ENCODE assay signal across 21 cellular contexts in the genomic region with DNA sequence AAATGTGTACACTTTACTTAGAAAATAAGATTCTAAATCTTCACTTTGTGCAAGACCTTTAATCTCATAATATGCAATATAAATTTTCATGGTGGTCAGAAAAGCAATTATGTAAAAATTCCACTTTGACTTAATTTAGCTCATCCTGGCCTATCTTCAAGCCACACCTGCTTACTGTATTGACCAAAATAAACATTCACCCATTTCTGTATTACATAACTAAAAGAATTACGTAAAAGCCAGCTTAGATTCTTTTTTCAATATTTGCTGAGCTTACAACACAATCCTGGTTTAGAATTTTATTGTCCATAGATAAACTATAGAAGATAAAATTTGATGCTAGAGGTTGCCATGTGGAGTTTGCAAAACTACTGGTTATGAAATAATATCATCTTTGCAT.
A peak's percentile ranks its signal among the peaks of the same experiment; 100 is the strongest.
DNase-seq lines count a peak whose midpoint lies in the region; ATAC-seq, FAIRE-seq and TF ChIP-seq lines count a peak whose summit lies in the region.
"Had no signal": no experiment of that assay in that cellular context is flagged by ENCODE, and none has a peak within 500 bp of the region (broad histone marks: within the 10 kb centered on the region; RNA-seq: fewer than 3 reads in every experiment).

No MANE protein-coding gene starts in this region.

- intact Hi-C loops in right lobe of liver (cut with DNase I) = no loop called here
- intact Hi-C loops in HepG2 (cut with micrococcal nuclease; ENCODE audit: unreplicated experiment) = no loop called here

- peaks cover 0 to 10% (median 0%) of the 10 kb centered on the region in 4 donors for H3K4me1 ChIP-seq in right lobe of liver
- H3K4me1 ChIP-seq in HepG2 (ENCODE audit: insufficient read depth, low read length) = no peaks in the 10 kb centered on the region
- H3K4me1 ChIP-seq in neuron (ENCODE audit: insufficient read depth, low read length) = peaks cover 9% of the 10 kb centered on the region
- H3K4me1 ChIP-seq: A549; BLaER1 treated with 17β-estradiol and CSF1 and Interleukin-3, amounts not matched to agents 10 nM and 100 nM; Caco-2 had no signal

- in situ Hi-C loops in HepG2 (cut with HindIII; ENCODE audit: extremely low pct_ligation_motif_present, low pct_unique_long_range_greater_than_20kb) = loop anchor here (25.0 kb wide), 1 partner anchor 1408 kb away; no protein-coding TSS in a partner anchor

- no peak for FAIRE-seq in HepG2 (lab: Jason Lieb, UNC)
- FAIRE-seq: A549, D721Med, G401.6, GM12891, GM19239 had no signal

- BruUV-seq in HepG2 (replicated peaks; lab: Mats Ljungman, UMichigan) = no TSS peak

- H3K36me3 ChIP-seq in right lobe of liver (no peaks in the 10 kb centered on the region), HepG2 (replicated peaks in 1 of 2; ENCODE audit: control insufficient read depth in 1 of 2, insufficient read depth in 2 of 2, low read length in 2 of 2) (no peaks in the 10 kb centered on the region), neuron (ENCODE audit: insufficient read depth, low read length) (no peaks in the 10 kb centered on the region)
- H3K36me3 ChIP-seq: BLaER1 treated with 17β-estradiol and CSF1 and Interleukin-3, amounts not matched to agents 10 nM and 100 nM had no signal

- POLR2A ChIA-PET in HepG2 (lab: Yijun Ruan, JAX) = no interaction called here

- H3K27ac ChIP-seq in right lobe of liver (no peak overlapping the region), HepG2 (ENCODE audit: extremely low read length, insufficient read depth, low read length) (no peak overlapping the region)
- H3K27ac ChIP-seq: 22Rv1; A549; BLaER1 treated with 17β-estradiol and CSF1 and Interleukin-3, amounts not matched to agents 10 nM and 100 nM; C4-2B had no signal

- no peak overlapping the region for H3K4me2 ChIP-seq in HepG2 (ENCODE audit: low read depth, low read length)
- H3K4me2 ChIP-seq: A549; BLaER1 treated with 17β-estradiol and CSF1 and Interleukin-3, amounts not matched to agents 10 nM and 100 nM had no signal

- H3K79me2 ChIP-seq in HepG2 (ENCODE audit: insufficient read depth, low read length) = no peaks in the 10 kb centered on the region

- no peak for TF ChIP-seq POLR2A in right lobe of liver (IDR thresholded peaks at IDR 0.05)
- no peak for TF ChIP-seq POLR2A in HepG2 (IDR thresholded peaks at IDR 0.05; ENCODE audit: insufficient read depth in 1 of 2, low read depth in 2 of 2, low read length in 2 of 2)

- TF ChIP-seq RAD21 in HepG2 (CRISPR knock-in tag; IDR thresholded peaks at IDR 0.05) = no peak

- ATAC-seq in right lobe of liver (peak; percentile 30 to 74 (median 65)), HepG2 (no peak)
- ATAC-seq: A549; CD8-positive, alpha-beta T cell had no signal

- H3K4me3 ChIP-seq in right lobe of liver (no peak overlapping the region), HepG2 (replicated peaks in 1 of 3; ENCODE audit: insufficient read depth in 1 of 3, low read depth in 2 of 3, low read length in 3 of 3) (no peak overlapping the region), neuron (ENCODE audit: low read length) (no peak overlapping the region)
- H3K4me3 ChIP-seq: A549; BLaER1 treated with 17β-estradiol and CSF1 and Interleukin-3, amounts not matched to agents 10 nM and 100 nM had no signal

- H3K9ac ChIP-seq in HepG2 (ENCODE audit: insufficient read depth, low read depth, low read length) = no peak overlapping the region
- H3K9ac ChIP-seq: BLaER1 treated with 17β-estradiol and CSF1 and Interleukin-3, amounts not matched to agents 10 nM and 100 nM had no signal

- H3K9me3 ChIP-seq in right lobe of liver (no peaks in the 10 kb centered on the region), HepG2 (ENCODE audit: low read length) (no peaks in the 10 kb centered on the region), neuron (ENCODE audit: low read length) (no peaks in the 10 kb centered on the region)
- H3K9me3 ChIP-seq: A549; BLaER1 treated with 17β-estradiol and CSF1 and Interleukin-3, amounts not matched to agents 10 nM and 100 nM; Caco-2 had no signal

- WGBS in right lobe of liver (ENCODE audit: insufficient coverage, low coverage, low lambda C conversion rate, missing lambda C conversion rate) = 20% methylated on average over 1 of the region's 1 CpG
- 0% methylated on average over 1 of the region's 1 CpG for WGBS in HepG2 (ENCODE audit: low lambda C conversion rate)

- no peaks in the 10 kb centered on the region for H4K20me1 ChIP-seq in HepG2 (ENCODE audit: insufficient read depth, low read length)
- H4K20me1 ChIP-seq: BLaER1 treated with 17β-estradiol and CSF1 and Interleukin-3, amounts not matched to agents 10 nM and 100 nM had no signal

- TF ChIP-seq CTCF in right lobe of liver (IDR thresholded peaks at IDR 0.05) (no peak), HepG2 (CRISPR knock-in tag; IDR thresholded peaks at IDR 0.05) (no peak)

- peak; percentile 31 for DNase-seq in DMS53 (lab: John Stamatoyannopoulos, UW)
- DNase-seq in DMS53 treated with DMSO at 0.1 percent for 48 hours (lab: John Stamatoyannopoulos, UW; ENCODE audit: unreplicated experiment) = no peak
- DNase-seq in right lobe of liver = no peak
- no peak for DNase-seq in HepG2 (ENCODE audit: low spot score)
- DNase-seq in NCI-H526 (lab: John Stamatoyannopoulos, UW) = no peak
- DNase-seq: AML-193; Caco-2; Calu3; CD4-positive, alpha-beta T cell; CD8-positive, alpha-beta T cell; DMS79 treated with DMSO at 0.1 percent for 48 hours; GF-D8 had no signal

- CTCF ChIA-PET in HepG2 (lab: Yijun Ruan, JAX; ENCODE audit: low intra/inter-chr PET ratio, low total read pairs) = no interaction called here

- no peak for TF ChIP-seq EP300 in HepG2 (IDR thresholded peaks at IDR 0.05; ENCODE audit: low read depth in 2 of 2, low read length in 2 of 2)
- no peak for TF ChIP-seq EP300 in HepG2 (CRISPR knock-in tag; IDR thresholded peaks at IDR 0.05; ENCODE audit: borderline replicate concordance)

- no peak overlapping the region for H2AFZ ChIP-seq in HepG2 (ENCODE audit: low read length)
- H2AFZ ChIP-seq in neuron (ENCODE audit: low read depth, low read length) = peak overlapping the region; percentile 64

- no peaks in the 10 kb centered on the region for H3K27me3 ChIP-seq in right lobe of liver
- H3K27me3 ChIP-seq in HepG2 (ENCODE audit: control insufficient read depth in 1 of 2, insufficient read depth in 2 of 2, low read length in 2 of 2) = no peaks in the 10 kb centered on the region
- no peaks in the 10 kb centered on the region for H3K27me3 ChIP-seq in neuron (ENCODE audit: insufficient read depth, low read length)
- H3K27me3 ChIP-seq: BLaER1 treated with 17β-estradiol and CSF1 and Interleukin-3, amounts not matched to agents 10 nM and 100 nM had no signal

TF ChIP-seq in HepG2, 621 proteins besides CTCF, POLR2A, EP300 and RAD21:
- no peak for TF ChIP-seq HNRNPUL1 (IDR thresholded peaks at IDR 0.05; ENCODE audit: low read depth, low read length)
- TF ChIP-seq POGK (CRISPR knock-in tag; conservative IDR thresholded peaks at IDR 0.05) = no peak
- no peak for TF ChIP-seq UBTF (CRISPR knock-in tag; IDR thresholded peaks at IDR 0.05)
